ENCODE assay signal across 19 cellular contexts in the genomic region with DNA sequence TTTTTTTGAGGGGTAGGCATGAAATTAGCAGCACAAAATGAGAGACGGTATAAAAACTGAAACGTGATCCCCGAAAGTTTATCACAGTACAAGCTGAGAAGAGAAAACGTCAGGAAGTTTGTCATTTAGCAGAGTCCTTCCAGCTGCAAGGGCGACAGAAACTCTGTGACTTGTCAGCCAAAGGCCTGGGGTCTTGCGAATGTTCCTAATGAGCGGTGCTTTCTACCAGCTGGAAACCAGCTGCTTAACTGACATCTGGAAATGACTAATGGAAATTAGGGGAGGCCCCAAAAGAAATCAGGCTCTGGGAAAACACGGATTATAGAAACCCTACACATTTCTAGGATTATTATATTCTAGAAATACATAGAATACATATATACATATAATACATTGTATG.
DNase-seq lines count a peak whose midpoint lies in the region; ATAC-seq and TF ChIP-seq lines count a peak whose summit lies in the region.
"Had no signal": no experiment of that assay in that cellular context is flagged by ENCODE, and none has a peak within 500 bp of the region (broad histone marks: within the 10 kb centered on the region; RNA-seq: fewer than 3 reads in every experiment).

No MANE protein-coding gene starts in this region.

- no peak overlapping the region for H3K4me3 ChIP-seq in fibroblast of mammary gland (ENCODE audit: control insufficient read depth, low read depth, low read length)
- H3K4me3 ChIP-seq: GM23248, SJCRH30 had no signal

- ATAC-seq in Right ventricle myocardium superior (ENCODE audit: poor library complexity) (peak; percentile 22), HG03196 (IDR thresholded peaks at IDR 0.05; ENCODE audit: unreplicated experiment) (no peak)

- TF ChIP-seq CTCF in fibroblast of mammary gland (conservative IDR thresholded peaks at IDR 0.05; ENCODE audit: control insufficient read depth, insufficient read depth, low read depth, low read length), result no peak

- intact Hi-C loops in Right ventricle myocardium superior (cut with DNase I) (no loop called here), cardiac septum (cut with DNase I) (no loop called here)

- DNase-seq in Right ventricle myocardium superior, result no peak
- DNase-seq in cardiac septum (ENCODE audit: low spot score), result no peak
- DNase-seq in LHCN-M2 (ENCODE audit: low read depth), result peak; percentile 1
- DNase-seq in fibroblast of mammary gland (ENCODE audit: low read depth), result peak; percentile 25
- DNase-seq in dedifferentiated amniotic fluid mesenchymal stem cell (ENCODE audit: extremely low spot score), result no peak
- no peak for DNase-seq in HuH-7.5 (ENCODE audit: low spot score)
- DNase-seq: 8988T, DMS153, DND-41, GM23248, H7, NCI-H1092, NCI-H1417 treated with DMSO at 0.1 percent for 48 hours, NCI-H1694 treated with DMSO at 0.1 percent for 48 hours, NCI-H2081, NCI-H2227 treated with DMSO at 0.1 percent for 48 hours, NCI-H510A treated with DMSO at 0.1 percent for 48 hours, SJCRH30 had no signal

Comparison
In these comparisons a context has a peak if more than half of its experiments do, and no peak if none do; other contexts are left out.
1. DNase-seq: peak in LHCN-M2 (single experiment) and fibroblast of mammary gland (single experiment); none in Right ventricle myocardium superior (single experiment), cardiac septum (single experiment), dedifferentiated amniotic fluid mesenchymal stem cell (single experiment) and HuH-7.5 (single experiment).